Comparison of ENCODE assay signal across 8 cellular contexts in genomic region chr3:49688338-49689045, GRCh38. TPM values are rescaled to one million over a fixed set of nuclear protein-coding genes. Genes with fewer than 3 reads are reported as not detected.
DNase-seq lines count a peak whose midpoint lies in the region; ATAC-seq and TF ChIP-seq lines count a peak whose summit lies in the region.
"Not testable (repeated sequence)": the region's sequence is repeated elsewhere in the genome, so short reads cannot be mapped to it uniquely, and the experiment has no call there.

No MANE protein-coding gene starts in this region.

- H4K8ac ChIP-seq in neuronal stem cell (ENCODE audit: low read depth, low read length) = not testable (repeated sequence)

- ATAC-seq in activated T-cell treated with anti-CD3 and anti-CD28 coated beads, Interleukin-2, amount 50 U/mL, for 4 hours = not testable (repeated sequence)

- DNase-seq in HFFc6; activated T-cell treated with anti-CD3 and anti-CD28 coated beads, Interleukin-2, amount 50 U/mL, for 4 hours; immature natural killer cell; neuronal stem cell (ENCODE audit: low spot score); suprapubic skin (ENCODE audit: low spot score in 2 of 2): not testable (repeated sequence)
- DNase-seq in NAMALWA (ENCODE audit: low spot score) = peak; percentile 24

- WGBS in neuronal stem cell (ENCODE audit: extremely low coverage in 2 of 2, insufficient read length in 2 of 2, insufficient replicate concordance in 1 of 2), 2 donors = no CpG with 5 or more reads among the region's 7 CpGs
- WGBS in suprapubic skin = 62% methylated on average over 4 of the region's 7 CpGs

- H2BK5ac ChIP-seq in neuronal stem cell (ENCODE audit: low read length) = peak overlapping the region; percentile 48

- H2BK15ac ChIP-seq in neuronal stem cell (ENCODE audit: low read length) = peak overlapping the region; percentile 54

- not testable (repeated sequence) for H3K14ac ChIP-seq in neuronal stem cell (ENCODE audit: low read length)

- H3K36me3 ChIP-seq in DOHH2 (ENCODE audit: control insufficient read depth, low read length) = not testable (repeated sequence)
- H3K36me3 ChIP-seq in duodenal mucosa (ENCODE audit: control insufficient read depth in 1 of 2, insufficient read depth in 2 of 2, low read length in 2 of 2) (peaks cover 5 to 11% of the 10 kb centered on the region in 2 donors), neuronal stem cell (replicated peaks in 1 of 2; ENCODE audit: control insufficient read depth in 2 of 2, insufficient read depth in 2 of 2, low read length in 2 of 2) (peaks cover 6 to 12% of the 10 kb centered on the region in 2 donors), suprapubic skin (peaks cover 10% of the 10 kb centered on the region)

- H2BK120ac ChIP-seq in neuronal stem cell (ENCODE audit: low read depth, low read length) = peak overlapping the region; percentile 76

- not testable (repeated sequence) for TF ChIP-seq EP300 in suprapubic skin (IDR thresholded peaks at IDR 0.05)

- not testable (repeated sequence) for H2BK12ac ChIP-seq in neuronal stem cell (ENCODE audit: low read length)

- not testable (repeated sequence) for H3K36me3 Mint-ChIP-seq in HFFc6 (ENCODE audit: low read depth); activated T-cell treated with anti-CD3 and anti-CD28 coated beads, Interleukin-2, amount 50 U/mL, for 4 hours (ENCODE audit: insufficient read depth); immature natural killer cell

- peak overlapping the region; percentile 93 for H3K27ac Mint-ChIP-seq in HFFc6
- peak overlapping the region; percentile 93 to 98 (median 97) for H3K27ac Mint-ChIP-seq in immature natural killer cell

- not testable (repeated sequence) for H3K18ac ChIP-seq in neuronal stem cell (ENCODE audit: low read length)

- peak overlapping the region; percentile 95 for H3K4me3 ChIP-seq in DOHH2 (ENCODE audit: low read length)
- H3K4me3 ChIP-seq in duodenal mucosa (ENCODE audit: low read depth in 1 of 2, low read length in 2 of 2) = peak overlapping the region; percentile 75 to 96
- peak overlapping the region in 1 of 2 donors; percentile 96 for H3K4me3 ChIP-seq in neuronal stem cell (ENCODE audit: low read length in 2 of 2)
- peak overlapping the region; percentile 99 for H3K4me3 ChIP-seq in suprapubic skin

- not testable (repeated sequence) for H3K79me1 ChIP-seq in neuronal stem cell (ENCODE audit: low read depth, low read length)

- H3K27me3 Mint-ChIP-seq in HFFc6 (ENCODE audit: insufficient read depth); activated T-cell treated with anti-CD3 and anti-CD28 coated beads, Interleukin-2, amount 50 U/mL, for 4 hours (ENCODE audit: low read depth): not testable (repeated sequence)
- H3K27me3 Mint-ChIP-seq in immature natural killer cell (ENCODE audit: low read depth in 3 of 3) = peaks cover 8 to 17% (median 9%) of the 10 kb centered on the region in 3 donors

- H4K20me1 ChIP-seq in DOHH2 (ENCODE audit: control insufficient read depth, insufficient read depth, low read depth, low read length) = not testable (repeated sequence)

- TF ChIP-seq POLR2A in suprapubic skin (IDR thresholded peaks at IDR 0.05) = not testable (repeated sequence)

- peak overlapping the region; percentile 88 for H3K4me2 ChIP-seq in DOHH2 (ENCODE audit: low read length)
- H3K4me2 ChIP-seq in neuronal stem cell (ENCODE audit: insufficient read depth, low read length, poor library complexity, severe bottlenecking) = not testable (repeated sequence)

- H3K4ac ChIP-seq in neuronal stem cell (ENCODE audit: low read length) = not testable (repeated sequence)

- H3K79me2 ChIP-seq in DOHH2 (ENCODE audit: control insufficient read depth, low read length) = peaks cover 23% of the 10 kb centered on the region

- not testable (repeated sequence) for H3F3A ChIP-seq in DOHH2 (ENCODE audit: control insufficient read depth, insufficient read depth)

- peaks cover 17% of the 10 kb centered on the region for H3K4me1 ChIP-seq in DOHH2 (ENCODE audit: control insufficient read depth, low read length)
- peaks cover 0 to 35% of the 10 kb centered on the region in 2 donors for H3K4me1 ChIP-seq in duodenal mucosa (ENCODE audit: control insufficient read depth in 1 of 2, insufficient read depth in 2 of 2, low read length in 2 of 2)
- not testable (repeated sequence) for H3K4me1 ChIP-seq in neuronal stem cell (ENCODE audit: control insufficient read depth in 2 of 2, insufficient read depth in 1 of 2, low read depth in 1 of 2, low read length in 2 of 2)
- H3K4me1 ChIP-seq in suprapubic skin = peaks cover 48% of the 10 kb centered on the region

- peak overlapping the region; percentile 63 to 87 for H3K9ac ChIP-seq in duodenal mucosa (ENCODE audit: low read depth in 1 of 2, low read length in 2 of 2)
- H3K9ac ChIP-seq in neuronal stem cell (ENCODE audit: low read depth, low read length, poor library complexity) = not testable (repeated sequence)

- not testable (repeated sequence) for H3K9me3 Mint-ChIP-seq in HFFc6; activated T-cell treated with anti-CD3 and anti-CD28 coated beads, Interleukin-2, amount 50 U/mL, for 4 hours; immature natural killer cell

- peak overlapping the region; percentile 94 for H2AK5ac ChIP-seq in neuronal stem cell (ENCODE audit: low read depth, low read length)

- peaks cover 25% of the 10 kb centered on the region for H3K4me1 Mint-ChIP-seq in HFFc6 (ENCODE audit: low read depth)
- H3K4me1 Mint-ChIP-seq in activated T-cell treated with anti-CD3 and anti-CD28 coated beads, Interleukin-2, amount 50 U/mL, for 4 hours (ENCODE audit: low read depth) = peaks cover 38% of the 10 kb centered on the region
- peaks cover 38 to 47% of the 10 kb centered on the region in 2 donors for H3K4me1 Mint-ChIP-seq in immature natural killer cell

- H3K27ac ChIP-seq in DOHH2 (ENCODE audit: low read depth, low read length) = peak overlapping the region; percentile 32; the same call in 1 of the 2 replicates
- not testable (repeated sequence) for H3K27ac ChIP-seq in duodenal mucosa (ENCODE audit: low read depth, low read length); neuronal stem cell (replicated peaks; ENCODE audit: low read length); suprapubic skin

- not testable (repeated sequence) for H3K27me3 ChIP-seq in DOHH2 (ENCODE audit: control insufficient read depth, low read length); duodenal mucosa (ENCODE audit: control insufficient read depth in 1 of 2, insufficient read depth in 2 of 2, low read length in 2 of 2); neuronal stem cell (ENCODE audit: control insufficient read depth in 3 of 3, insufficient read depth in 3 of 3, low read depth in 1 of 3, low read length in 3 of 3); suprapubic skin

- not testable (repeated sequence) for TF ChIP-seq CTCF in DOHH2 (IDR thresholded peaks at IDR 0.05; ENCODE audit: low read depth, low read length, poor library complexity, severe bottlenecking); HFFc6 (IDR thresholded peaks at IDR 0.05); suprapubic skin (IDR thresholded peaks at IDR 0.05)

- H2AFZ ChIP-seq in neuronal stem cell (ENCODE audit: low read length) = peak overlapping the region; percentile 93

- H3K4me3 Mint-ChIP-seq in HFFc6 = peak overlapping the region; percentile 95
- H3K4me3 Mint-ChIP-seq in activated T-cell treated with anti-CD3 and anti-CD28 coated beads, Interleukin-2, amount 50 U/mL, for 4 hours = peak overlapping the region; percentile 97
- H3K4me3 Mint-ChIP-seq in immature natural killer cell = peak overlapping the region; percentile 95 to 97 (median 96)

- not testable (repeated sequence) for H3K23ac ChIP-seq in neuronal stem cell (ENCODE audit: low read depth, low read length, poor library complexity)

- H3K9me2 ChIP-seq in DOHH2 (replicated peaks; ENCODE audit: control insufficient read depth, low read length) = not testable (repeated sequence)

- H3K9me3 ChIP-seq in DOHH2 (ENCODE audit: control insufficient read depth, insufficient read depth, low read length); duodenal mucosa (ENCODE audit: control insufficient read depth in 1 of 2, low read length in 2 of 2); neuronal stem cell (replicated peaks in 1 of 2; ENCODE audit: control insufficient read depth in 2 of 2, insufficient read depth in 1 of 2, low read depth in 1 of 2, low read length in 2 of 2); suprapubic skin: not testable (repeated sequence)

- H4K91ac ChIP-seq in neuronal stem cell (ENCODE audit: low read depth, low read length, poor library complexity) = not testable (repeated sequence)

RNA-seq across cellular contexts. Expression of gene MST1, which starts 0.8 kb away (rescaled TPM):
- total RNA-seq in HFFc6 (2021; fragmentation: NEBNext Ultra II Directional; extraction: Animal tissue kit (Norgen Biotek cat#: 25700)) = 1 to 10 TPM; 3.4 to 7.4 (median 4.8) TPM
- 1 to 10 TPM; 4.1 to 5.7 (median 4.7) TPM for total RNA-seq in activated T-cell treated with anti-CD3 and anti-CD28 coated beads, Interleukin-2, amount 50 U/mL, for 4 hours
- 1 to 10 TPM in 1 of 3 donors, under 1 TPM in 1, not detected in 1; 0.19 to 1.3 TPM for polyA plus RNA-seq in immature natural killer cell
- 10.4 TPM for polyA plus RNA-seq in neuronal stem cell (2013, experiment 1 of 2)
- polyA plus RNA-seq in neuronal stem cell (2013, experiment 2 of 2) = 11.3 TPM
- total RNA-seq in suprapubic skin = 10 to 100 TPM; 16.7 to 83.4 (median 21.9) TPM

RNA-seq across cellular contexts. Expression of gene RNF123, which starts 0.9 kb away (rescaled TPM):
- total RNA-seq in HFFc6 (2021; fragmentation: NEBNext Ultra II Directional; extraction: Animal tissue kit (Norgen Biotek cat#: 25700)) = 10 to 100 TPM; 35.3 to 44.2 (median 39.8) TPM
- total RNA-seq in activated T-cell treated with anti-CD3 and anti-CD28 coated beads, Interleukin-2, amount 50 U/mL, for 4 hours = 10 to 100 TPM; 34.0 to 41.4 (median 35.4) TPM
- polyA plus RNA-seq in immature natural killer cell = 10 to 100 TPM in 2 of 3 donors, 1 to 10 TPM in 1; 2.6 to 27.1 (median 11.8) TPM
- 21.9 TPM for polyA plus RNA-seq in neuronal stem cell (2013, experiment 1 of 2)
- 20.9 TPM for polyA plus RNA-seq in neuronal stem cell (2013, experiment 2 of 2)
- total RNA-seq in suprapubic skin = 10 to 100 TPM; 23.6 to 88.3 (median 33.9) TPM

RNA-seq across cellular contexts. Expression of gene APEH, which starts 14.3 kb away (rescaled TPM):
- 100 to 1,000 TPM in 5 of 6 experiments, 10 to 100 TPM in 1; 98.5 to 126 (median 112) TPM for total RNA-seq in HFFc6 (2021; fragmentation: NEBNext Ultra II Directional; extraction: Animal tissue kit (Norgen Biotek cat#: 25700))
- 100 to 1,000 TPM; 129 to 183 (median 171) TPM for total RNA-seq in activated T-cell treated with anti-CD3 and anti-CD28 coated beads, Interleukin-2, amount 50 U/mL, for 4 hours
- 100 to 1,000 TPM in 2 of 3 donors, 10 to 100 TPM in 1; 88.0 to 130 (median 121) TPM for polyA plus RNA-seq in immature natural killer cell
- polyA plus RNA-seq in neuronal stem cell (2013, experiment 1 of 2) = 50.1 TPM
- polyA plus RNA-seq in neuronal stem cell (2013, experiment 2 of 2) = 46.8 TPM
- 100 to 1,000 TPM in 1 of 4 donors, 10 to 100 TPM in 3; 81.8 to 103 (median 91.2) TPM for total RNA-seq in suprapubic skin

RNA-seq across cellular contexts. Expression of gene AMIGO3, which starts 31.0 kb away (rescaled TPM):
- total RNA-seq in HFFc6 (2021; fragmentation: NEBNext Ultra II Directional; extraction: Animal tissue kit (Norgen Biotek cat#: 25700)) = under 1 TPM in 2 of 6 experiments, not detected in 4; 0.43 to 0.61 TPM
- under 1 TPM in 1 of 3 donors, not detected in 2; 0.11 TPM for total RNA-seq in activated T-cell treated with anti-CD3 and anti-CD28 coated beads, Interleukin-2, amount 50 U/mL, for 4 hours
- 1 to 10 TPM in 2 of 3 donors, not detected in 1; 1.5 to 1.7 TPM for polyA plus RNA-seq in immature natural killer cell
- polyA plus RNA-seq in neuronal stem cell (2013, experiment 1 of 2) = 1.0 TPM
- 0.93 TPM for polyA plus RNA-seq in neuronal stem cell (2013, experiment 2 of 2)
- total RNA-seq in suprapubic skin = 1 to 10 TPM; 1.6 to 3.8 (median 2.5) TPM

RNA-seq across cellular contexts. Expression of gene GMPPB, which starts 35.3 kb away (rescaled TPM):
- 10 to 100 TPM; 30.5 to 39.4 (median 34.8) TPM for total RNA-seq in HFFc6 (2021; fragmentation: NEBNext Ultra II Directional; extraction: Animal tissue kit (Norgen Biotek cat#: 25700))
- 10 to 100 TPM; 67.0 to 71.8 (median 67.4) TPM for total RNA-seq in activated T-cell treated with anti-CD3 and anti-CD28 coated beads, Interleukin-2, amount 50 U/mL, for 4 hours
- polyA plus RNA-seq in immature natural killer cell = 10 to 100 TPM; 13.5 to 35.2 (median 32.5) TPM
- polyA plus RNA-seq in neuronal stem cell (2013, experiment 1 of 2) = 7.4 TPM
- 7.4 TPM for polyA plus RNA-seq in neuronal stem cell (2013, experiment 2 of 2)
- 10 to 100 TPM; 14.0 to 25.0 (median 17.3) TPM for total RNA-seq in suprapubic skin
